ENCODE assay signal across 8 cellular contexts in genomic region chr12:51023625-51024395, GRCh38. TPM values are rescaled to one million over a fixed set of nuclear protein-coding genes. Genes with fewer than 3 reads are reported as not detected.
DNase-seq lines count a peak whose midpoint lies in the region; ATAC-seq and TF ChIP-seq lines count a peak whose summit lies in the region.

No MANE protein-coding gene starts in this region.

- peak overlapping the region; percentile 82 to 94 (median 92); a peak in 21 of 22 replicates for H3K4me2 ChIP-seq in BLaER1 treated with 17β-estradiol and CSF1 and Interleukin-3, amounts not matched to agents 10 nM and 100 nM

- no peaks in the 10 kb centered on the region for H3K9me3 ChIP-seq in BLaER1 treated with 17β-estradiol and CSF1 and Interleukin-3, amounts not matched to agents 10 nM and 100 nM (replicated peaks in 1 of 11)
- no peaks in the 10 kb centered on the region for H3K9me3 ChIP-seq in duodenal mucosa (ENCODE audit: control insufficient read depth in 1 of 2, low read length in 2 of 2)

- no peaks in the 10 kb centered on the region for H3K27me3 ChIP-seq in BLaER1 treated with 17β-estradiol and CSF1 and Interleukin-3, amounts not matched to agents 10 nM and 100 nM
- H3K27me3 ChIP-seq in duodenal mucosa (ENCODE audit: control insufficient read depth in 1 of 2, insufficient read depth in 2 of 2, low read length in 2 of 2), result no peaks in the 10 kb centered on the region

- DNase-seq in NCI-H69 (lab: John Stamatoyannopoulos, UW), result peak; percentile 28
- DNase-seq in neural crest cell (ENCODE audit: low read depth, low spot score), result no peak
- no peak for DNase-seq in D341Med (ENCODE audit: low spot score)
- DNase-seq in NCI-H2107 treated with DMSO at 0.1 percent for 48 hours (lab: John Stamatoyannopoulos, UW; ENCODE audit: unreplicated experiment), result no peak

- H4K20me1 ChIP-seq in BLaER1 treated with 17β-estradiol and CSF1 and Interleukin-3, amounts not matched to agents 10 nM and 100 nM, result peaks cover 0 to 38% (median 6%) of the 10 kb centered on the region in 11 experiments; a peak in 11 of 22 replicates

- H3K36me3 Mint-ChIP-seq in neural crest cell (ENCODE audit: low read depth), result no peaks in the 10 kb centered on the region

- H3K27ac Mint-ChIP-seq in neural crest cell (ENCODE audit: unreplicated experiment), result peak overlapping the region; percentile 99

- H3K9ac ChIP-seq in BLaER1 treated with 17β-estradiol and CSF1 and Interleukin-3, amounts not matched to agents 10 nM and 100 nM, result peak overlapping the region in 3 of 11 experiments; percentile 85 to 90 (median 88); a peak in 5 of 22 replicates
- H3K9ac ChIP-seq in duodenal mucosa (ENCODE audit: low read depth in 1 of 2, low read length in 2 of 2), result peak overlapping the region; percentile 63 to 81

- H3K9me3 Mint-ChIP-seq in neural crest cell, result no peaks in the 10 kb centered on the region

- peak overlapping the region; percentile 89 for H3K4me3 Mint-ChIP-seq in neural crest cell

- TF ChIP-seq CTCF in neural crest cell (conservative IDR thresholded peaks at IDR 0.05), result no peak

- H3K27me3 Mint-ChIP-seq in neural crest cell (ENCODE audit: low read depth), result no peaks in the 10 kb centered on the region

- H3K4me1 ChIP-seq in BLaER1 treated with 17β-estradiol and CSF1 and Interleukin-3, amounts not matched to agents 10 nM and 100 nM, result peaks cover 39 to 81% (median 55%) of the 10 kb centered on the region in 10 experiments
- H3K4me1 ChIP-seq in duodenal mucosa (ENCODE audit: control insufficient read depth in 1 of 2, insufficient read depth in 2 of 2, low read length in 2 of 2), result peaks cover 27 to 37% of the 10 kb centered on the region in 2 donors

- peak overlapping the region in 4 of 10 experiments; percentile 76 to 87 (median 79); a peak in 5 of 20 replicates for H3K4me3 ChIP-seq in BLaER1 treated with 17β-estradiol and CSF1 and Interleukin-3, amounts not matched to agents 10 nM and 100 nM
- H3K4me3 ChIP-seq in duodenal mucosa (ENCODE audit: low read depth in 1 of 2, low read length in 2 of 2), result peak overlapping the region; percentile 77 to 81

- H3K36me3 ChIP-seq in BLaER1 treated with 17β-estradiol and CSF1 and Interleukin-3, amounts not matched to agents 10 nM and 100 nM, result peaks cover 0 to 6% (median 0%) of the 10 kb centered on the region in 11 experiments; a peak in 2 of 22 replicates
- H3K36me3 ChIP-seq in duodenal mucosa (ENCODE audit: control insufficient read depth in 1 of 2, insufficient read depth in 2 of 2, low read length in 2 of 2), result peaks cover 0 to 7% of the 10 kb centered on the region in 2 donors

- H3K27ac ChIP-seq in BLaER1 treated with 17β-estradiol and CSF1 and Interleukin-3, amounts not matched to agents 10 nM and 100 nM, result peak overlapping the region in 3 of 11 experiments; percentile 83 to 87 (median 84); a peak in 6 of 22 replicates
- peak overlapping the region; percentile 66 for H3K27ac ChIP-seq in duodenal mucosa (ENCODE audit: low read depth, low read length)

- ATAC-seq in HG03175 (IDR thresholded peaks at IDR 0.05; ENCODE audit: unreplicated experiment) (no peak), GM21360 (IDR thresholded peaks at IDR 0.05; ENCODE audit: unreplicated experiment) (no peak)

- peaks cover 78% of the 10 kb centered on the region for H3K4me1 Mint-ChIP-seq in neural crest cell

RNA-seq across cellular contexts. Expression of gene SLC11A2, which starts 2.4 kb away (rescaled TPM):
- total RNA-seq in neural crest cell, result 50.4 and 51.4 TPM in 2 replicates

RNA-seq across cellular contexts. Expression of gene LETMD1, which starts 24.3 kb away (rescaled TPM):
- total RNA-seq in neural crest cell, result 43.2 and 44.5 TPM in 2 replicates

RNA-seq across cellular contexts. Expression of gene CSRNP2, which starts 59.6 kb away (rescaled TPM):
- 54.4 and 55.2 TPM in 2 replicates for total RNA-seq in neural crest cell
